ENCODE assay signal across 17 cellular contexts in genomic region chr9:34501372-34501771, GRCh38. TPM values are rescaled to one million over a fixed set of nuclear protein-coding genes. Genes with fewer than 3 reads are reported as not detected.
"Had no signal": no experiment of that assay in that cellular context is flagged by ENCODE, and none has a peak within 500 bp of the region (broad histone marks: within the 10 kb centered on the region; RNA-seq: fewer than 3 reads in every experiment).

No MANE protein-coding gene starts in this region.

- H3K27ac ChIP-seq: epithelial cell of prostate, esophagus squamous epithelium, suprapubic skin had no signal

- H3K4me3 ChIP-seq: esophagus squamous epithelium, lung, stomach, suprapubic skin, transverse colon had no signal

- DNase-seq: esophagus squamous epithelium, kidney had no signal

- H3K36me3 ChIP-seq: breast epithelium, esophagus squamous epithelium, stomach, suprapubic skin, transverse colon had no signal

- H3K9me3 ChIP-seq: breast epithelium, esophagus squamous epithelium, stomach, suprapubic skin, transverse colon had no signal

- H3K27me3 ChIP-seq: breast epithelium, esophagus squamous epithelium, suprapubic skin, transverse colon had no signal

RNA-seq across cellular contexts. Expression of gene ENHO, which starts 21.4 kb away (rescaled TPM):
- total RNA-seq: activated CD4-positive, alpha-beta T cell treated with anti-CD3 and anti-CD28 coated beads, Interleukin-2, amount 10 ng/mL, durations not matched to agents 24 days and 14 days; activated T-helper 1 cell treated with anti-CD3 and anti-CD28 coated beads, Interleukin-12 subunit alpha, Interleukin-12 subunit beta, Interleukin-2, Interleukin-4 antibody, amounts not matched to agents 30 ng/mL and 10 ng/mL and 1 ng/mL, durations not matched to agents 14 hours and 24 hours and 36 hours; dermis blood vessel endothelial cell had no signal

RNA-seq across cellular contexts. Expression of gene DNAI1, which starts 42.8 kb away (rescaled TPM):
- total RNA-seq: activated CD4-positive, alpha-beta T cell treated with anti-CD3 and anti-CD28 coated beads, Interleukin-2, amount 10 ng/mL, durations not matched to agents 24 days and 14 days; activated CD8-positive, alpha-beta memory T cell treated with anti-CD3 and anti-CD28 coated beads for 36 hours; activated T-helper 1 cell treated with anti-CD3 and anti-CD28 coated beads, Interleukin-12 subunit alpha, Interleukin-12 subunit beta, Interleukin-2, Interleukin-4 antibody, amounts not matched to agents 30 ng/mL and 10 ng/mL and 1 ng/mL, durations not matched to agents 14 hours and 24 hours and 36 hours; dermis blood vessel endothelial cell; esophagus squamous epithelium; mononuclear cell; osteocyte; posterior vena cava; suprapubic skin; T-helper 17 cell; transverse colon had no signal
- polyA plus RNA-seq: immature natural killer cell had no signal
